ENCODE assay signal across 13 cellular contexts in the genomic region with DNA sequence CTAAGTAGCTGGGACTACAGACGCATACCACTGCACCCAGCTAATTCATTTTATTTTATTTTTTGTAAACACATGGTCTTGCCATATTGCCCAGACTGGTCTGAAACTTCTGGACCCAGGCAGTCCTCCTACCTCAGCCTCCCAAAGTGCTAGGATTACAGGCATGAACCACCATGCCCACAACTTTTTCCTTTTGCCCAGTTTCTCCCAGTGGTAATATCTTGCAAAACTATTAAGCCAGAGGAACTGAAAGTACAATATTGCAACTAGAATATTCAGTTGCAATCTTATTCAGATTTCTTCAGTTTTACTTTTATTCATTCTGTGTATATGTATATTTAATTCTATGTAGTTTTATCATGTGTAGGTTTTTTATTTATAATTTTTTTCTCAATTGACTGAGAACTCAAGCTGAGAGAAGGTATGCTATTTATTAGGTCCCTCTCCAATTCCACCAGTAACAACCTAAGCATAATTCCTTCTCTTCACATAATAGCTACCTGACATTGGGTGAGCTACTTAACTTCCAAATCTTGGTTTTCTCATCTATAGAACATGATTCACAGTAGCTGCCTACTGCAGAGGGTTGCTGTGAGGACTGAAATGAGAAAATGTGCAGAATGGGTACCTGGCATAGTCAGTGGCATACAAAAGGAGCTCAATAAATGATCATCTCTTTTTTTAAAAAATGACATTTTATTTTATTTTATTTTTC.
"Had no signal": no experiment of that assay in that cellular context is flagged by ENCODE, and none has a peak within 500 bp of the region (broad histone marks: within the 10 kb centered on the region; RNA-seq: fewer than 3 reads in every experiment).

No MANE protein-coding gene starts in this region.

- H3K36me3 ChIP-seq: thoracic aorta, upper lobe of left lung had no signal

- H3K27me3 ChIP-seq: stomach, upper lobe of left lung had no signal

- H3K4me3 Mint-ChIP-seq: activated CD4-positive, alpha-beta memory T cell treated with anti-CD3 and anti-CD28 coated beads, Interleukin-2, amount 10 ng/mL, durations not matched to agents 7 days and 5 days; activated naive CD8-positive, alpha-beta T cell; memory B cell; neural crest cell had no signal

- H3K4me3 ChIP-seq: stomach, thoracic aorta, upper lobe of left lung had no signal

- H3K27me3 Mint-ChIP-seq: activated CD4-positive, alpha-beta memory T cell treated with anti-CD3 and anti-CD28 coated beads, Interleukin-2, amount 10 ng/mL, durations not matched to agents 7 days and 5 days; activated naive CD8-positive, alpha-beta T cell; memory B cell had no signal

- FAIRE-seq: TTC549 had no signal

- H3K4me1 Mint-ChIP-seq: neural crest cell had no signal

- H3K27ac ChIP-seq: stomach, thoracic aorta had no signal

- H3K9me3 Mint-ChIP-seq: activated CD4-positive, alpha-beta memory T cell treated with anti-CD3 and anti-CD28 coated beads, Interleukin-2, amount 10 ng/mL, durations not matched to agents 7 days and 5 days; memory B cell had no signal

- H3K9me3 ChIP-seq: stomach, thoracic aorta, upper lobe of left lung had no signal

- DNase-seq: activated CD4-positive, alpha-beta memory T cell treated with anti-CD3 and anti-CD28 coated beads, Interleukin-2, amount 10 ng/mL, durations not matched to agents 7 days and 5 days; activated CD4-positive, alpha-beta T cell treated with anti-CD3 and anti-CD28 coated beads for 4 hours; activated gamma-delta T cell treated with Interleukin-2 at 50 U/mL for 16 hours; amniotic stem cell; foreskin fibroblast; stimulated activated CD4-positive, alpha-beta T cell treated with anti-CD3 and anti-CD28 coated beads, Interleukin-2, amount 100 ng/mL, for 24 hours; stomach; upper lobe of left lung had no signal

- H3K27ac Mint-ChIP-seq: activated CD4-positive, alpha-beta memory T cell treated with anti-CD3 and anti-CD28 coated beads, Interleukin-2, amount 10 ng/mL, durations not matched to agents 7 days and 5 days; activated naive CD8-positive, alpha-beta T cell had no signal
